Comparison of ENCODE assay signal across 24 cellular contexts in the genomic region with DNA sequence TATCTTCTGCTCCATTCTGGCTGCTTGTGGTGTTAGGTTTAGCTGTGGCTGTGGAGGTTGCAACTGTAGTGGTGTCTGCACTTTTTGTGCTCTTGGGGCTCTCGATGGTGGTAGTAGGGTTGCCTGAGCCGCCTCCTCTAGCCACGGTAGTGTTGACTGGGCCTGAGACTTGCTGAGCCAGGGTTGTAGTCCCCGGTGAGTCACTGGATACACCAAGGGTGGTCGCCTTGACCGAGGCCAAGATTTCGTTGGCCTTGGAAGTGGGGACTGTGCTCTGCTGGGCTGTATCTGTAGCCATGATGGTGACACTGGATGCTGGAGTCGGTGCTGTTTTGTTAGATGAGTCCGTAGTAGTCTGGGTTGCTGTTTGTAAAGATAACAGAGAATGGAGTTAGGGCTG. TPM values are rescaled to one million over a fixed set of nuclear protein-coding genes. Genes with fewer than 3 reads are reported as not detected.
DNase-seq lines count a peak whose midpoint lies in the region; ATAC-seq, FAIRE-seq and TF ChIP-seq lines count a peak whose summit lies in the region.
"Had no signal": no experiment of that assay in that cellular context is flagged by ENCODE, and none has a peak within 500 bp of the region (broad histone marks: within the 10 kb centered on the region; RNA-seq: fewer than 3 reads in every experiment).

No MANE protein-coding gene starts in this region.

- H2BK120ac ChIP-seq in neuronal stem cell (ENCODE audit: low read depth, low read length) = no peak overlapping the region

- peaks cover 21% of the 10 kb centered on the region for H4K20me1 ChIP-seq in K562 (replicated peaks; ENCODE audit: control insufficient read depth, insufficient read depth, low read length)

- FAIRE-seq in K562 (lab: Jason Lieb, UNC) = no peak
- FAIRE-seq: GM12891, GM18507, H54, HepG2 had no signal

- H3K4me2 ChIP-seq in K562 (ENCODE audit: insufficient read depth, low read length) = no peak overlapping the region
- H3K4me2 ChIP-seq in neuronal stem cell (ENCODE audit: insufficient read depth, low read length, poor library complexity, severe bottlenecking) = no peak overlapping the region
- H3K4me2 ChIP-seq: KMS-11, PC-9 had no signal

- intact Hi-C loops in left ventricle myocardium inferior (cut with micrococcal nuclease) = no loop called here
- intact Hi-C loops in Right ventricle myocardium superior (cut with DNase I) = loop anchor here (5.0 kb wide), 1 partner anchor 41 kb away; no protein-coding TSS in a partner anchor
- intact Hi-C loops in K562 (cut with micrococcal nuclease) = loop anchor here (5.0 to 10.0 kb wide), 2 partner anchors 444 to 466 kb away; no protein-coding TSS in a partner anchor
- intact Hi-C loops in esophagus squamous epithelium (cut with DNase I) = no loop called here

- H3K27ac ChIP-seq in left ventricle myocardium inferior (replicated peaks) = peak overlapping the region; percentile 64
- H3K27ac ChIP-seq in K562 (ENCODE audit: extremely low read depth, low read depth, low read length) = no peak overlapping the region
- H3K27ac ChIP-seq in neuronal stem cell (replicated peaks; ENCODE audit: low read length) = no peak overlapping the region
- H3K27ac ChIP-seq in esophagus squamous epithelium = no peak overlapping the region
- H3K27ac ChIP-seq: KMS-11, PC-9, RWPE1, SJSA1 had no signal

- no peak overlapping the region for H3K4ac ChIP-seq in neuronal stem cell (ENCODE audit: low read length)

- in situ Hi-C loops in K562 (cut with MboI) = loop anchor here (10.0 kb wide), 1 partner anchor 626 kb away; no protein-coding TSS in a partner anchor

- POLR2A ChIA-PET in K562 (lab: Yijun Ruan, JAX) = interaction anchor here (1.0 to 1.8 kb wide), 2 partner anchors 9 to 10 kb away, joined by 3 to 7 read pairs; no protein-coding TSS in a partner anchor

- 4% methylated on average over 9 of the region's 9 CpGs for WGBS in K562 (ENCODE audit: insufficient coverage, low coverage, missing lambda C conversion rate)
- WGBS in neuronal stem cell (ENCODE audit: extremely low coverage in 2 of 2, insufficient read length in 2 of 2, insufficient replicate concordance in 1 of 2), 2 donors = no CpG with 5 or more reads among the region's 9 CpGs
- WGBS in esophagus squamous epithelium, 2 donors = 69 to 100% methylated on average over 2 to 8 of the region's 9 CpGs

- CTCF ChIA-PET in K562 (lab: Yijun Ruan, JAX; ENCODE audit: low intra/inter-chr PET ratio) = no interaction called here

- H2AFZ ChIP-seq in K562 (ENCODE audit: low read depth, low read length) = no peak overlapping the region
- H2AFZ ChIP-seq in neuronal stem cell (ENCODE audit: low read length) = no peak overlapping the region
- H2AFZ ChIP-seq: PC-9 had no signal

- TF ChIP-seq CTCF in left ventricle myocardium inferior (IDR thresholded peaks at IDR 0.05; ENCODE audit: borderline replicate concordance) (no peak), K562 (IDR thresholded peaks at IDR 0.05 in 2 of 3, conservative IDR thresholded peaks at IDR 0.05 in 1 of 3; ENCODE audit: insufficient read depth in 2 of 3, low read depth in 1 of 3, low read length in 3 of 3) (no peak), esophagus squamous epithelium (IDR thresholded peaks at IDR 0.05) (no peak)

- no peak for TF ChIP-seq EP300 in K562 (IDR thresholded peaks at IDR 0.05; ENCODE audit: low read length)

- H3K79me1 ChIP-seq in neuronal stem cell (ENCODE audit: low read depth, low read length) = no peaks in the 10 kb centered on the region

- H3K4me1 ChIP-seq in left ventricle myocardium inferior = peaks cover 72% of the 10 kb centered on the region
- peaks cover 4 to 7% of the 10 kb centered on the region in 2 experiments; a peak in 3 of 5 replicates for H3K4me1 ChIP-seq in K562 (replicated peaks in 1 of 2; ENCODE audit: control insufficient read depth in 2 of 2, insufficient read depth in 2 of 2, low read length in 2 of 2)
- H3K4me1 ChIP-seq in neuronal stem cell (ENCODE audit: control insufficient read depth in 2 of 2, insufficient read depth in 1 of 2, low read depth in 1 of 2, low read length in 2 of 2) = peaks cover 0 to 7% of the 10 kb centered on the region in 2 donors
- H3K4me1 ChIP-seq in esophagus squamous epithelium = peaks cover 0 to 23% (median 3%) of the 10 kb centered on the region in 3 donors

- H3K27me3 ChIP-seq in left ventricle myocardium inferior (ENCODE audit: low read depth) = no peaks in the 10 kb centered on the region
- H3K27me3 ChIP-seq in K562 (ENCODE audit: control insufficient read depth in 2 of 2, insufficient read depth in 2 of 2, low read length in 2 of 2) = peaks cover 41 to 51% of the 10 kb centered on the region in 2 experiments
- H3K27me3 ChIP-seq in neuronal stem cell (ENCODE audit: control insufficient read depth in 3 of 3, insufficient read depth in 3 of 3, low read depth in 1 of 3, low read length in 3 of 3) = no peaks in the 10 kb centered on the region
- peaks cover 0 to 9% (median 0%) of the 10 kb centered on the region in 4 donors for H3K27me3 ChIP-seq in esophagus squamous epithelium
- H3K27me3 ChIP-seq: BLaER1 treated with 17β-estradiol and CSF1 and Interleukin-3, amounts not matched to agents 10 nM and 100 nM; SJSA1 had no signal

- no peak overlapping the region for H3K4me3 ChIP-seq in left ventricle myocardium inferior
- no peak overlapping the region for H3K4me3 ChIP-seq in K562
- no peak overlapping the region for H3K4me3 ChIP-seq in neuronal stem cell (ENCODE audit: low read length in 2 of 2)
- no peak overlapping the region for H3K4me3 ChIP-seq in esophagus squamous epithelium
- H3K4me3 ChIP-seq: BLaER1 treated with 17β-estradiol and CSF1 and Interleukin-3, amounts not matched to agents 10 nM and 100 nM; PC-9; SJSA1 had no signal

- no peak overlapping the region for H3K14ac ChIP-seq in neuronal stem cell (ENCODE audit: low read length)

- no peak overlapping the region for H4K91ac ChIP-seq in neuronal stem cell (ENCODE audit: low read depth, low read length, poor library complexity)

- H3K23ac ChIP-seq in neuronal stem cell (ENCODE audit: low read depth, low read length, poor library complexity) = no peak overlapping the region

- no peak overlapping the region for H2BK5ac ChIP-seq in neuronal stem cell (ENCODE audit: low read length)

- TF ChIP-seq POLR2A in K562 (conservative IDR thresholded peaks at IDR 0.05) = no peak
- no peak for TF ChIP-seq POLR2A in esophagus squamous epithelium (IDR thresholded peaks at IDR 0.05)

- H3K79me2 ChIP-seq in K562 (ENCODE audit: control insufficient read depth, insufficient read depth, low read length) = no peaks in the 10 kb centered on the region

- DNase-seq in left ventricle myocardium inferior (no peak), Right ventricle myocardium superior (no peak), K562 (ENCODE audit: extremely low read depth in 1 of 4, low spot score in 3 of 4) (no peak), neuronal stem cell (ENCODE audit: low spot score) (no peak), NCI-H2196 treated with DMSO at 0.1 percent for 48 hours (lab: John Stamatoyannopoulos, UW; ENCODE audit: unreplicated experiment) (no peak), esophagus squamous epithelium (lab: John Stamatoyannopoulos, UW) (no peak)
- DNase-seq: CD8-positive, alpha-beta T cell; DMS53; EL; NCI-H1417 treated with DMSO at 0.1 percent for 48 hours; NCI-H187 treated with DMSO at 0.1 percent for 48 hours; NCI-H226; NCI-H524; NCI-H82; PC-9 had no signal

- H3K9me3 ChIP-seq in left ventricle myocardium inferior (replicated peaks) (no peaks in the 10 kb centered on the region), K562 (replicated peaks; ENCODE audit: control insufficient read depth, insufficient read depth, low read depth, low read length) (no peaks in the 10 kb centered on the region), neuronal stem cell (replicated peaks in 1 of 2; ENCODE audit: control insufficient read depth in 2 of 2, insufficient read depth in 1 of 2, low read depth in 1 of 2, low read length in 2 of 2) (no peaks in the 10 kb centered on the region), esophagus squamous epithelium (no peaks in the 10 kb centered on the region)
- H3K9me3 ChIP-seq: BLaER1 treated with 17β-estradiol and CSF1 and Interleukin-3, amounts not matched to agents 10 nM and 100 nM; SJSA1 had no signal

- H2BK15ac ChIP-seq in neuronal stem cell (ENCODE audit: low read length) = no peak overlapping the region

- no peak for ATAC-seq in Right ventricle myocardium superior (ENCODE audit: poor library complexity)
- ATAC-seq in K562 = no peak
- ATAC-seq in GM21390 (IDR thresholded peaks at IDR 0.05; ENCODE audit: unreplicated experiment) = no peak
- ATAC-seq: CD8-positive, alpha-beta T cell; HepG2 had no signal

- peaks cover 4% of the 10 kb centered on the region for H3K9me1 ChIP-seq in K562 (ENCODE audit: control insufficient read depth, insufficient read depth, low read length)

- no peak overlapping the region for H4K8ac ChIP-seq in neuronal stem cell (ENCODE audit: low read depth, low read length)

- H2AK5ac ChIP-seq in neuronal stem cell (ENCODE audit: low read depth, low read length) = no peak overlapping the region

- no peak overlapping the region for H2BK12ac ChIP-seq in neuronal stem cell (ENCODE audit: low read length)

- H3K9ac ChIP-seq in K562 (ENCODE audit: insufficient read depth in 1 of 2, low read depth in 2 of 2, low read length in 2 of 2) = no peak overlapping the region
- no peak overlapping the region for H3K9ac ChIP-seq in neuronal stem cell (ENCODE audit: low read depth, low read length, poor library complexity)
- H3K9ac ChIP-seq: BLaER1 treated with 17β-estradiol and CSF1 and Interleukin-3, amounts not matched to agents 10 nM and 100 nM; KMS-11 had no signal

- peak overlapping the region; percentile 15 for H3K18ac ChIP-seq in neuronal stem cell (ENCODE audit: low read length)

- no TSS peak for BruUV-seq in K562 (replicated peaks; lab: Mats Ljungman, UMichigan)

- H3K36me3 ChIP-seq in left ventricle myocardium inferior (peaks cover 36% of the 10 kb centered on the region), K562 (ENCODE audit: control insufficient read depth, insufficient read depth, low read length) (no peaks in the 10 kb centered on the region), neuronal stem cell (replicated peaks in 1 of 2; ENCODE audit: control insufficient read depth in 2 of 2, insufficient read depth in 2 of 2, low read length in 2 of 2) (peaks cover 19 to 47% of the 10 kb centered on the region in 2 donors), esophagus squamous epithelium (no peaks in the 10 kb centered on the region)

- TF ChIP-seq RAD21 in K562 (CRISPR knock-in tag; conservative IDR thresholded peaks at IDR 0.05 in 1 of 2, IDR thresholded peaks at IDR 0.05 in 1 of 2) = no peak

RNA-seq across cellular contexts. Expression of a gene that starts 45.4 kb away (rescaled TPM):
- 67.4 TPM for total RNA-seq in left ventricle myocardium inferior
- 57.1 TPM for total RNA-seq in Right ventricle myocardium superior
- total RNA-seq in K562 (2011; cell fraction: chromatin; rRNA removed; ENCODE audit: low replicate concordance) = 0.26 and 0.39 TPM in 2 replicates
- total RNA-seq in K562 (2011; cell fraction: nucleolus; rRNA removed) = 0.50 and 0.79 TPM in 2 replicates
- total RNA-seq in K562 (2011; cell fraction: nucleoplasm; rRNA removed) = 0.37 and 0.76 TPM in 2 replicates
- 0.05 and 0.16 TPM in 2 replicates for total RNA-seq in K562 (2014; rRNA removed)
- total RNA-seq in K562 (2014; rRNA removed; fragmentation: Illumina TruSeq; extraction: Trizol) = 0.07 and 0.10 TPM in 2 replicates
- total RNA-seq in K562 (2015; rRNA removed; fragmentation: Illumina TruSeq; extraction: Trizol) = 0.15 and 0.18 TPM in 2 replicates
- total RNA-seq in K562 (2021) = 0.51 and 0.67 TPM in 2 replicates
- polyA plus RNA-seq in K562 (2011; rRNA removed) = 0.07 and 0.24 TPM in 2 replicates
- polyA plus RNA-seq in K562 (2011; cell fraction: cytosol; rRNA removed) = 0.10 and 0.16 TPM in 2 replicates
- 0.38 and 0.45 TPM in 2 replicates for polyA plus RNA-seq in K562 (2011; cell fraction: nucleus; rRNA removed)
- 0.17 and 0.22 TPM in 2 replicates for polyA plus RNA-seq in K562 (2012)
- 0.07 and 0.21 TPM in 2 replicates for polyA plus RNA-seq in K562 (2014; fragmentation: Illumina TruSeq; extraction: Trizol)
- under 1 TPM; 0.01 to 0.03 TPM for polyA plus RNA-seq in K562 (2014; fragmentation: Nextera tagmentation; extraction: Ambion mirVana)
- 0.03 and 0.73 TPM in 2 replicates for polyA plus RNA-seq in K562 (2014; rRNA removed)
- polyA minus RNA-seq in K562 (2011; rRNA and poly(A)+ RNA removed) = 0.24 and 0.39 TPM in 2 replicates
- 1.8 and 2.1 TPM in 2 replicates for polyA minus RNA-seq in K562 (2011; cell fraction: cytosol; rRNA and poly(A)+ RNA removed)
- 0.54 and 0.56 TPM in 2 replicates for polyA minus RNA-seq in K562 (2011; cell fraction: nucleus; rRNA and poly(A)+ RNA removed)
- 42.1 TPM for polyA plus RNA-seq in neuronal stem cell (2013, experiment 1 of 2)
- polyA plus RNA-seq in neuronal stem cell (2013, experiment 2 of 2) = 42.8 TPM
- 10 to 100 TPM in 1 of 4 donors, 1 to 10 TPM in 3; 5.0 to 22.3 (median 7.6) TPM for total RNA-seq in esophagus squamous epithelium

Comparison
In these comparisons a context has a peak if more than half of its experiments do, and no peak if none do; other contexts are left out.
1. intact Hi-C loops: an anchor here in Right ventricle myocardium superior (5.0 kb wide) and K562 (5.0 to 10.0 kb wide); none called in left ventricle myocardium inferior and esophagus squamous epithelium.